ENCODE assay signal across 1 cellular context in genomic region chr9:99962685-99963261, GRCh38.
A peak's percentile ranks its signal among the peaks of the same experiment; 100 is the strongest.
TF ChIP-seq lines count a peak whose summit lies in the region.

No MANE protein-coding gene starts in this region.

TF ChIP-seq in K562, 482 proteins besides CTCF, POLR2A, EP300 and RAD21:
- TF ChIP-seq MBD2 (IDR thresholded peaks at IDR 0.05; ENCODE audit: borderline replicate concordance, low read depth), result no peak
- TF ChIP-seq OTX1 (CRISPR knock-in tag; IDR thresholded peaks at IDR 0.05), result no peak
- TF ChIP-seq ZC3H8 (IDR thresholded peaks at IDR 0.05), result no peak
- TF ChIP-seq CEBPB (tag; IDR thresholded peaks at IDR 0.05), result peak; percentile 9; the same call in 1 of the 2 replicates
- TF ChIP-seq CEBPG (CRISPR knock-in tag; IDR thresholded peaks at IDR 0.05), result no peak
- peak; percentile 53 to 62; a peak in 2 of 4 replicates for TF ChIP-seq CEBPG (tag; conservative IDR thresholded peaks at IDR 0.05 in 1 of 2, IDR thresholded peaks at IDR 0.05 in 1 of 2)
- peak; percentile 33; the same call in 1 of the 2 replicates for TF ChIP-seq GABPA (tag; conservative IDR thresholded peaks at IDR 0.05; ENCODE audit: low read depth)
- TF ChIP-seq ZNF780A (CRISPR knock-in tag; IDR thresholded peaks at IDR 0.05), result no peak
- TF ChIP-seq HDAC1 (IDR thresholded peaks at IDR 0.05), result no peak
- no peak for TF ChIP-seq CXXC5 (CRISPR knock-in tag; IDR thresholded peaks at IDR 0.05)
